In genomic region chr2:11257983-11258382, GRCh38 we compare ENCODE assay signal across 26 cellular contexts.
"Had no signal": no experiment of that assay in that cellular context is flagged by ENCODE, and none has a peak within 500 bp of the region (broad histone marks: within the 10 kb centered on the region; RNA-seq: fewer than 3 reads in every experiment).

No MANE protein-coding gene starts in this region.

- H3K27ac Mint-ChIP-seq: activated CD4-positive, alpha-beta T cell treated with anti-CD3 and anti-CD28 coated beads, Interleukin-2, amount 10 ng/mL, durations not matched to agents 24 days and 14 days; activated CD8-positive, alpha-beta T cell treated with anti-CD3 and anti-CD28 coated beads, Interleukin-2, amount 10 ng/mL, durations not matched to agents 7 days and 5 days; activated naive CD4-positive, alpha-beta T cell treated with anti-CD3 and anti-CD28 coated beads for 36 hours; activated T-cell treated with anti-CD3 and anti-CD28 coated beads, Interleukin-2, amount 50 U/mL, for 24 hours had no signal

- H3K27me3 Mint-ChIP-seq: activated CD4-positive, alpha-beta T cell treated with anti-CD3 and anti-CD28 coated beads, Interleukin-2, amount 10 ng/mL, durations not matched to agents 24 days and 14 days; activated T-cell treated with anti-CD3 and anti-CD28 coated beads, Interleukin-2, amount 50 U/mL, for 24 hours; brain had no signal

- H3K4me1 Mint-ChIP-seq: activated CD4-positive, alpha-beta T cell treated with anti-CD3 and anti-CD28 coated beads, Interleukin-2, amount 10 ng/mL, durations not matched to agents 24 days and 14 days had no signal

- ATAC-seq: activated CD8-positive, alpha-beta T cell treated with anti-CD3 and anti-CD28 coated beads, Interleukin-2, amount 10 ng/mL, durations not matched to agents 7 days and 5 days; activated naive CD4-positive, alpha-beta T cell treated with anti-CD3 and anti-CD28 coated beads, Interleukin-2, amount 50 U/mL, for 72 hours; Panc1 had no signal

- H3K9me3 Mint-ChIP-seq: activated CD4-positive, alpha-beta T cell treated with anti-CD3 and anti-CD28 coated beads, Interleukin-2, amount 10 ng/mL, durations not matched to agents 24 days and 14 days; activated naive CD4-positive, alpha-beta T cell treated with anti-CD3 and anti-CD28 coated beads, Interleukin-2, amount 50 U/mL, for 72 hours; activated T-cell treated with anti-CD3 and anti-CD28 coated beads, Interleukin-2, amount 50 U/mL, for 24 hours had no signal

- DNase-seq: activated CD4-positive, alpha-beta T cell treated with anti-CD3 and anti-CD28 coated beads, Interleukin-2, amount 10 ng/mL, durations not matched to agents 24 days and 14 days; activated CD4-positive, alpha-beta T cell treated with anti-CD3 and anti-CD28 coated beads, Interleukin-2, amount 50 U/mL, for 48 hours; activated CD4-positive, CD25-positive, alpha-beta regulatory T cell; activated CD8-positive, alpha-beta T cell treated with anti-CD3 and anti-CD28 coated beads, Interleukin-2, amount 10 ng/mL, durations not matched to agents 7 days and 5 days; activated gamma-delta T cell treated with Interleukin-2 at 50 U/mL for 16 hours; activated naive CD4-positive, alpha-beta T cell treated with anti-CD3 and anti-CD28 coated beads for 36 hours; activated T-cell treated with anti-CD3 and anti-CD28 coated beads, Interleukin-2, amount 50 U/mL, for 24 hours; adrenal gland; central memory CD4-positive, alpha-beta T cell; NCI-H1092 treated with DMSO at 0.1 percent for 48 hours; NCI-H1417; NCI-H146; NCI-H187; NCI-H2029 treated with DMSO at 0.1 percent for 48 hours; NCI-H2107; NCI-H2171; NCI-H2227 treated with DMSO at 0.1 percent for 48 hours; NCI-H446 treated with DMSO at 0.1 percent for 48 hours; NCI-H524; SHP77; SJCRH30; T1000; WERI-Rb-1 had no signal

- H3K4me3 Mint-ChIP-seq: activated CD4-positive, alpha-beta T cell treated with anti-CD3 and anti-CD28 coated beads, Interleukin-2, amount 10 ng/mL, durations not matched to agents 24 days and 14 days; activated CD8-positive, alpha-beta T cell treated with anti-CD3 and anti-CD28 coated beads, Interleukin-2, amount 10 ng/mL, durations not matched to agents 7 days and 5 days; activated naive CD4-positive, alpha-beta T cell treated with anti-CD3 and anti-CD28 coated beads for 36 hours; activated T-cell treated with anti-CD3 and anti-CD28 coated beads, Interleukin-2, amount 50 U/mL, for 24 hours; brain had no signal
